In genomic region chr1:228903573-228904122, GRCh38 we compare ENCODE assay signal across 13 cellular contexts.
DNase-seq lines count a peak whose midpoint lies in the region; ATAC-seq and TF ChIP-seq lines count a peak whose summit lies in the region.
"Had no signal": no experiment of that assay in that cellular context is flagged by ENCODE, and none has a peak within 500 bp of the region (broad histone marks: within the 10 kb centered on the region; RNA-seq: fewer than 3 reads in every experiment).

No MANE protein-coding gene starts in this region.

- peak overlapping the region; percentile 83 to 95 for H3K27ac ChIP-seq in ascending aorta
- H3K27ac ChIP-seq in right cardiac atrium (ENCODE audit: low read length): peak overlapping the region; percentile 31
- H3K27ac ChIP-seq: HL-60, SJCRH30 had no signal

- 59% methylated on average over 7 of the region's 7 CpGs for WGBS in right cardiac atrium

- H3K9me3 ChIP-seq in ascending aorta (peaks cover 11 to 30% of the 10 kb centered on the region in 2 donors), right cardiac atrium (ENCODE audit: control insufficient read depth, low read length) (no peaks in the 10 kb centered on the region)
- H3K9me3 ChIP-seq: SJCRH30 had no signal

- intact Hi-C loops in ascending aorta (cut with DNase I): loop anchor here (5.0 to 10.0 kb wide), 7 partner anchors 41 to 324 kb away; partner anchors contain the start of gene RHOU
- intact Hi-C loops in right cardiac atrium (cut with DNase I): loop anchor here in 2 of 4 donors (10.0 kb wide), 2 partner anchors 159 to 169 kb away; partner anchors contain the start of gene RHOU (in 1 of the 2)

- H3K4me3 ChIP-seq in AG10803 (ENCODE audit: low read length) (no peak overlapping the region), ascending aorta (no peak overlapping the region), right cardiac atrium (ENCODE audit: low read length) (no peak overlapping the region)
- H3K4me3 ChIP-seq: SJCRH30, skin epidermis had no signal

- H3K9me3 Mint-ChIP-seq in stimulated activated memory B cell treated with anti-CD40 and anti-IgM and Interleukin-4, amounts not matched to agents 10 μg/mL and 1 μg/mL and 100 μg/mL, for 72 hours: no peaks in the 10 kb centered on the region
- H3K9me3 Mint-ChIP-seq: activated CD8-positive, alpha-beta T cell treated with anti-CD3 and anti-CD28 coated beads for 36 hours; stimulated activated naive CD8-positive, alpha-beta T cell treated with anti-CD3 and anti-CD28 coated beads, Interleukin-15, amount 100 ng/mL, for 72 hours had no signal

- no peaks in the 10 kb centered on the region for H3K36me3 ChIP-seq in ascending aorta
- H3K36me3 ChIP-seq: SJCRH30 had no signal

- no peak overlapping the region for H3K27ac Mint-ChIP-seq in stimulated activated memory B cell treated with anti-CD40 and anti-IgM and Interleukin-4, amounts not matched to agents 10 μg/mL and 1 μg/mL and 100 μg/mL, for 72 hours
- H3K27ac Mint-ChIP-seq: activated CD8-positive, alpha-beta T cell treated with anti-CD3 and anti-CD28 coated beads for 36 hours; stimulated activated naive CD8-positive, alpha-beta T cell treated with anti-CD3 and anti-CD28 coated beads, Interleukin-15, amount 100 ng/mL, for 72 hours had no signal

- ATAC-seq in right cardiac atrium (peak in 1 of 2 donors; percentile 23), HG02798 (IDR thresholded peaks at IDR 0.05; ENCODE audit: poor library complexity, unreplicated experiment) (no peak)
- no peak for ATAC-seq in stimulated activated memory B cell treated with anti-CD40 and anti-IgM and Interleukin-4, amounts not matched to agents 10 μg/mL and 1 μg/mL and 100 μg/mL, for 72 hours
- ATAC-seq: activated CD8-positive, alpha-beta T cell treated with anti-CD3 and anti-CD28 coated beads for 36 hours; stimulated activated naive CD8-positive, alpha-beta T cell treated with anti-CD3 and anti-CD28 coated beads, Interleukin-15, amount 100 ng/mL, for 72 hours had no signal

- peaks cover 0 to 10% of the 10 kb centered on the region in 2 donors for H3K4me1 ChIP-seq in ascending aorta
- peaks cover 4% of the 10 kb centered on the region for H3K4me1 ChIP-seq in right cardiac atrium (ENCODE audit: control insufficient read depth, insufficient read depth, low read length)

- H3K27me3 Mint-ChIP-seq in stimulated activated memory B cell treated with anti-CD40 and anti-IgM and Interleukin-4, amounts not matched to agents 10 μg/mL and 1 μg/mL and 100 μg/mL, for 72 hours: peaks cover 12% of the 10 kb centered on the region
- H3K27me3 Mint-ChIP-seq: activated CD8-positive, alpha-beta T cell treated with anti-CD3 and anti-CD28 coated beads for 36 hours had no signal

- peaks cover 2% of the 10 kb centered on the region for H3K4me1 Mint-ChIP-seq in stimulated activated memory B cell treated with anti-CD40 and anti-IgM and Interleukin-4, amounts not matched to agents 10 μg/mL and 1 μg/mL and 100 μg/mL, for 72 hours
- H3K4me1 Mint-ChIP-seq: stimulated activated naive CD8-positive, alpha-beta T cell treated with anti-CD3 and anti-CD28 coated beads, Interleukin-15, amount 100 ng/mL, for 72 hours had no signal

- peak; percentile 7 for DNase-seq in AG10803 (ENCODE audit: low read depth)
- DNase-seq in ascending aorta (ENCODE audit: low spot score in 2 of 2): no peak
- DNase-seq in right cardiac atrium: no peak
- DNase-seq in pons (ENCODE audit: low spot score): peak; percentile 17
- no peak for DNase-seq in activated T-cell treated with anti-CD3 and anti-CD28 coated beads, Interleukin-2, amount 50 U/mL, for 1 hour
- no peak for DNase-seq in NCI-H345 (lab: John Stamatoyannopoulos, UW)
- DNase-seq: activated CD8-positive, alpha-beta T cell treated with anti-CD3 and anti-CD28 coated beads for 36 hours; stimulated activated naive CD8-positive, alpha-beta T cell treated with anti-CD3 and anti-CD28 coated beads, Interleukin-15, amount 100 ng/mL, for 72 hours had no signal

- H3K36me3 Mint-ChIP-seq in stimulated activated memory B cell treated with anti-CD40 and anti-IgM and Interleukin-4, amounts not matched to agents 10 μg/mL and 1 μg/mL and 100 μg/mL, for 72 hours: no peaks in the 10 kb centered on the region

- TF ChIP-seq CTCF in AG10803 (conservative IDR thresholded peaks at IDR 0.05; ENCODE audit: low read length) (no peak), ascending aorta (IDR thresholded peaks at IDR 0.05) (no peak)

- no peaks in the 10 kb centered on the region for H3K27me3 ChIP-seq in ascending aorta
- H3K27me3 ChIP-seq in right cardiac atrium (ENCODE audit: control insufficient read depth, insufficient read depth): no peaks in the 10 kb centered on the region

- H3K4me3 Mint-ChIP-seq in stimulated activated memory B cell treated with anti-CD40 and anti-IgM and Interleukin-4, amounts not matched to agents 10 μg/mL and 1 μg/mL and 100 μg/mL, for 72 hours: no peak overlapping the region
- H3K4me3 Mint-ChIP-seq: activated CD8-positive, alpha-beta T cell treated with anti-CD3 and anti-CD28 coated beads for 36 hours; stimulated activated naive CD8-positive, alpha-beta T cell treated with anti-CD3 and anti-CD28 coated beads, Interleukin-15, amount 100 ng/mL, for 72 hours had no signal

Comparison
In these comparisons a context has a peak if more than half of its experiments do, and no peak if none do; other contexts are left out.
1. DNase-seq: peak in AG10803 (single experiment) and pons (single experiment); none in ascending aorta (0 of 2), right cardiac atrium (0 of 3), activated T-cell treated with anti-CD3 and anti-CD28 coated beads, Interleukin-2, amount 50 U/mL, for 1 hour (single experiment) and NCI-H345 (single experiment).